In the genomic region with DNA sequence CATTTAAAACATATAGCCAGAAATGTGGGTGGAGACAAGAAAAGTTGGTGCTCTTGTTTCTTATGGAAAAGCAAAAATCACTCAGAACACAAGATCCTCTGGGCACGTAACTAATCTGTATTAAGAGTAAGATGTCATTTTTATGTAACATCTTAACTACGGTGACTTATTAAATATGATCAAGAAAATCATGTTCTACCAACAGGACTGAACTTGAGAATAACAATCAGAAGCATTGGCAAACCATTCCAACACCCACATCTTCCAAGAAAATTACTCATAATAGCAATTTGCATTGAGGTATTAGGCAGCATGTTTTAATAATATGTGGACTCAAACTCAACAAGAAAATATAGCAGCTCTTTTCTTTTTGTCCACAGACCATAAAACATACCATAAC, we compare ENCODE assay signal across 21 cellular contexts. TPM values are rescaled to one million over a fixed set of nuclear protein-coding genes. Genes with fewer than 3 reads are reported as not detected.
DNase-seq lines count a peak whose midpoint lies in the region; ATAC-seq and TF ChIP-seq lines count a peak whose summit lies in the region.
"Had no signal": no experiment of that assay in that cellular context is flagged by ENCODE, and none has a peak within 500 bp of the region (broad histone marks: within the 10 kb centered on the region; RNA-seq: fewer than 3 reads in every experiment).

No MANE protein-coding gene starts in this region.

- H3K27me3 ChIP-seq in mammary epithelial cell (ENCODE audit: insufficient read depth, low read length) (no peaks in the 10 kb centered on the region), foreskin keratinocyte (no peaks in the 10 kb centered on the region), MM.1S (replicated peaks; ENCODE audit: insufficient read depth, low read length) (no peaks in the 10 kb centered on the region)
- H3K27me3 ChIP-seq: BLaER1 had no signal

- H3K9me3 Mint-ChIP-seq in MCF 10A (ENCODE audit: unreplicated experiment) = no peaks in the 10 kb centered on the region
- H3K9me3 Mint-ChIP-seq: CD8-positive, alpha-beta T cell had no signal

- TF ChIP-seq CTCF in mammary epithelial cell (conservative IDR thresholded peaks at IDR 0.05 in 1 of 2, IDR thresholded peaks at IDR 0.05 in 1 of 2; ENCODE audit: extremely low read depth in 1 of 2, insufficient read depth in 1 of 2, low read depth in 1 of 2, low read length in 2 of 2) (no peak), MCF 10A (IDR thresholded peaks at IDR 0.05; ENCODE audit: unreplicated experiment) (no peak), epithelial cell of esophagus (IDR thresholded peaks at IDR 0.05; ENCODE audit: insufficient read depth, low read depth, low read length, missing control alignments) (no peak), foreskin keratinocyte (conservative IDR thresholded peaks at IDR 0.05) (no peak), MM.1S (IDR thresholded peaks at IDR 0.05; ENCODE audit: low read length) (no peak)

- H3K27me3 Mint-ChIP-seq in MCF 10A (ENCODE audit: insufficient read depth, unreplicated experiment) = no peaks in the 10 kb centered on the region
- H3K27me3 Mint-ChIP-seq: B cell; CD4-positive, CD25-positive, alpha-beta regulatory T cell had no signal

- CTCF ChIA-PET in mammary epithelial cell (lab: Charles Lee; ENCODE audit: low non-redundant PET) = no interaction called here
- CTCF ChIA-PET in MCF 10A (lab: Yijun Ruan, JAX) = interaction anchor here (0.5 to 1.8 kb wide), 3 partner anchors 20 to 623 kb away, joined by 3 to 4 read pairs (median 3); no protein-coding TSS in a partner anchor

- no peaks in the 10 kb centered on the region for H3K9me3 ChIP-seq in mammary epithelial cell (replicated peaks; ENCODE audit: insufficient read depth, low read length)
- H3K9me3 ChIP-seq in MM.1S (replicated peaks; ENCODE audit: insufficient read depth, low read length) = no peaks in the 10 kb centered on the region
- H3K9me3 ChIP-seq: BLaER1, Caco-2 had no signal

- no peak overlapping the region for H2AFZ ChIP-seq in mammary epithelial cell (ENCODE audit: low read depth, low read length)
- H2AFZ ChIP-seq in MM.1S (ENCODE audit: low read length) = no peak overlapping the region
- H2AFZ ChIP-seq: GM23248 had no signal

- H3K4me1 ChIP-seq in mammary epithelial cell (ENCODE audit: insufficient read depth, low read length) (no peaks in the 10 kb centered on the region), foreskin keratinocyte (peaks cover 27% of the 10 kb centered on the region), MM.1S (ENCODE audit: low read length) (no peaks in the 10 kb centered on the region)
- H3K4me1 ChIP-seq: Caco-2 had no signal

- no peak overlapping the region for H3K27ac ChIP-seq in mammary epithelial cell (ENCODE audit: insufficient read depth, low read depth, low read length)
- no peak overlapping the region for H3K27ac ChIP-seq in foreskin keratinocyte
- no peak overlapping the region for H3K27ac ChIP-seq in MM.1S (ENCODE audit: low read length)
- H3K27ac ChIP-seq: 22Rv1, BLaER1, C4-2B, GM23248 had no signal

- H3K36me3 ChIP-seq in mammary epithelial cell (ENCODE audit: insufficient read depth, low read length) = no peaks in the 10 kb centered on the region
- no peaks in the 10 kb centered on the region for H3K36me3 ChIP-seq in MM.1S (replicated peaks; ENCODE audit: insufficient read depth, low read length)
- H3K36me3 ChIP-seq: BLaER1 had no signal

- H3K9me2 ChIP-seq in MM.1S (replicated peaks; ENCODE audit: insufficient read depth, low read length) = no peaks in the 10 kb centered on the region

- POLR2A ChIA-PET in MCF 10A (lab: Yijun Ruan, JAX) = interaction anchor here (0.9 to 1.9 kb wide), 3 partner anchors 12 to 78 kb away, joined by 3 to 6 read pairs (median 4); no protein-coding TSS in a partner anchor

- H3K9ac ChIP-seq in mammary epithelial cell (ENCODE audit: insufficient read depth, low read length) = no peak overlapping the region
- H3K9ac ChIP-seq in MM.1S (ENCODE audit: low read length) = no peak overlapping the region
- H3K9ac ChIP-seq: BLaER1, GM23248 had no signal

- in situ Hi-C loops in mammary epithelial cell (cut with MboI; ENCODE audit: low sequenced_read_pairs in 2 of 2) = no loop called here

- H3K4me1 Mint-ChIP-seq in MCF 10A (ENCODE audit: insufficient read depth, unreplicated experiment) = peaks cover 7% of the 10 kb centered on the region
- H3K4me1 Mint-ChIP-seq: B cell; CD4-positive, CD25-positive, alpha-beta regulatory T cell had no signal

- BruUV-seq in mammary epithelial cell (replicated peaks; lab: Mats Ljungman, UMichigan) = no TSS peak
- BruUV-seq in MCF 10A (replicated peaks; lab: Mats Ljungman, UMichigan) = no TSS peak

- DNase-seq in mammary epithelial cell (no peak), MCF 10A (ENCODE audit: unreplicated experiment) (no peak), epithelial cell of esophagus (ENCODE audit: low read depth) (peak; percentile 70), foreskin keratinocyte (peak in 1 of 2 donors; percentile 35), DMS53 treated with DMSO at 0.1 percent for 48 hours (lab: John Stamatoyannopoulos, UW; ENCODE audit: unreplicated experiment) (no peak), MM.1S (no peak), D341Med (ENCODE audit: low spot score) (no peak)
- DNase-seq: Caco-2; CD4-positive, CD25-positive, alpha-beta regulatory T cell; CD8-positive, alpha-beta T cell; DMS79; EL; GDM1; GM23248; H7; HCEC 1CT had no signal

- no peaks in the 10 kb centered on the region for H3F3A ChIP-seq in MM.1S (ENCODE audit: insufficient read depth, low read length)

- intact Hi-C loops in mammary epithelial cell (cut with micrococcal nuclease) (no loop called here), MCF 10A (cut with micrococcal nuclease) (no loop called here)

- dilution Hi-C loops in mammary epithelial cell (cut with HindIII; ENCODE audit: low sequenced_read_pairs) = no loop called here

- H3K27ac Mint-ChIP-seq in MCF 10A (ENCODE audit: low read depth, unreplicated experiment) = no peak overlapping the region
- H3K27ac Mint-ChIP-seq: B cell; CD4-positive, CD25-positive, alpha-beta regulatory T cell; CD8-positive, alpha-beta T cell had no signal

- H3K4me3 ChIP-seq in mammary epithelial cell (replicated peaks in 1 of 3; ENCODE audit: insufficient read depth in 1 of 3, low read depth in 2 of 3, low read length in 3 of 3) (no peak overlapping the region), epithelial cell of esophagus (ENCODE audit: low read length) (no peak overlapping the region), MM.1S (ENCODE audit: low read length) (no peak overlapping the region)
- H3K4me3 ChIP-seq: BLaER1, GM12878, GM23248 had no signal

- ATAC-seq in foreskin keratinocyte = peak; percentile 53
- ATAC-seq: CD8-positive, alpha-beta T cell; GM12878 had no signal

- no peaks in the 10 kb centered on the region for H3K79me2 ChIP-seq in mammary epithelial cell (ENCODE audit: insufficient read depth, low read length)
- H3K79me2 ChIP-seq in MM.1S (ENCODE audit: low read length) = no peaks in the 10 kb centered on the region

- H4K20me1 ChIP-seq in mammary epithelial cell (ENCODE audit: insufficient read depth, low read length) = no peaks in the 10 kb centered on the region
- no peaks in the 10 kb centered on the region for H4K20me1 ChIP-seq in MM.1S (ENCODE audit: insufficient read depth, low read length)
- H4K20me1 ChIP-seq: BLaER1 had no signal

- H3K4me2 ChIP-seq in mammary epithelial cell (ENCODE audit: insufficient read depth, low read depth, low read length) = peak overlapping the region; percentile 11
- no peak overlapping the region for H3K4me2 ChIP-seq in MM.1S (ENCODE audit: low read depth, low read length)
- H3K4me2 ChIP-seq: BLaER1 had no signal

- no peaks in the 10 kb centered on the region for H3K36me3 Mint-ChIP-seq in MCF 10A (ENCODE audit: insufficient read depth, unreplicated experiment)
- H3K36me3 Mint-ChIP-seq: CD4-positive, CD25-positive, alpha-beta regulatory T cell; CD8-positive, alpha-beta T cell had no signal

- no peak overlapping the region for H3K4me3 Mint-ChIP-seq in MCF 10A (ENCODE audit: unreplicated experiment)
- H3K4me3 Mint-ChIP-seq: B cell; CD4-positive, CD25-positive, alpha-beta regulatory T cell; CD8-positive, alpha-beta T cell had no signal

- 23% methylated on average over 2 of the region's 2 CpGs for WGBS in mammary epithelial cell (ENCODE audit: low coverage, missing lambda C conversion rate)

RNA-seq across cellular contexts. Expression of a gene that starts 21.6 kb away (rescaled TPM):
- total RNA-seq in mammary epithelial cell (10 to 100 TPM; 10.5 to 31.5 TPM), MCF 10A (2022) (16.2 and 40.2 TPM in 2 replicates), foreskin keratinocyte (7.4 and 9.1 TPM in 2 replicates)
- polyA plus RNA-seq in mammary epithelial cell (3.4 TPM), foreskin keratinocyte (3.1 and 3.6 TPM in 2 replicates)
- polyA minus RNA-seq in mammary epithelial cell = 17.7 TPM
- total RNA-seq: CD4-positive, CD25-positive, alpha-beta regulatory T cell; CD8-positive, alpha-beta T cell; GM12878 had no signal
